8 cellular contexts compared by ENCODE assay signal in genomic region chr1:229440821-229441537, GRCh38. TPM values are rescaled to one million over a fixed set of nuclear protein-coding genes. Genes with fewer than 3 reads are reported as not detected.
DNase-seq lines count a peak whose midpoint lies in the region; ATAC-seq and TF ChIP-seq lines count a peak whose summit lies in the region.

No MANE protein-coding gene starts in this region.

- H3K4me2 ChIP-seq in Karpas-422 (ENCODE audit: low read depth, low read length, poor library complexity, severe bottlenecking) = no peak overlapping the region

- intact Hi-C loops in activated CD8-positive, alpha-beta T cell treated with anti-CD3 and anti-CD28 coated beads for 36 hours (cut with micrococcal nuclease) = loop anchor here (10.0 kb wide), 1 partner anchor 186 kb away; no protein-coding TSS in a partner anchor
- intact Hi-C loops in naive thymus-derived CD4-positive, alpha-beta T cell (cut with micrococcal nuclease) = loop anchor here in 1 of 2 donors (1.0 to 5.0 kb wide), 3 partner anchors 99 to 188 kb away; partner anchors contain the start of genes CCSAP and RAB4A
- intact Hi-C loops in sigmoid colon (cut with DNase I) = no loop called here

- H3K9ac ChIP-seq in Karpas-422 (ENCODE audit: low read length) = no peak overlapping the region

- no peaks in the 10 kb centered on the region for H3K79me2 ChIP-seq in Karpas-422 (ENCODE audit: low read length)

- H3K27me3 Mint-ChIP-seq in activated CD8-positive, alpha-beta T cell treated with anti-CD3 and anti-CD28 coated beads for 36 hours = peaks cover 10% of the 10 kb centered on the region
- peaks cover 0 to 27% (median 0%) of the 10 kb centered on the region in 5 donors for H3K27me3 Mint-ChIP-seq in naive thymus-derived CD4-positive, alpha-beta T cell

- no peak overlapping the region for H3K27ac ChIP-seq in naive thymus-derived CD4-positive, alpha-beta T cell (ENCODE audit: low read depth, low read length)
- no peak overlapping the region for H3K27ac ChIP-seq in sigmoid colon
- no peak overlapping the region for H3K27ac ChIP-seq in Karpas-422 (ENCODE audit: low read length)

- ATAC-seq in HG02870 (IDR thresholded peaks at IDR 0.05; ENCODE audit: unreplicated experiment) = peak; percentile 98
- peak; percentile 88 for ATAC-seq in activated CD8-positive, alpha-beta T cell treated with anti-CD3 and anti-CD28 coated beads for 36 hours
- no peak for ATAC-seq in naive thymus-derived CD4-positive, alpha-beta T cell

- peak overlapping the region; percentile 83 for H3K27ac Mint-ChIP-seq in activated CD8-positive, alpha-beta T cell treated with anti-CD3 and anti-CD28 coated beads for 36 hours
- H3K27ac Mint-ChIP-seq in naive thymus-derived CD4-positive, alpha-beta T cell = peak overlapping the region in 5 of 9 donors; percentile 8 to 71 (median 58)

- H3K9me2 ChIP-seq in Karpas-422 (replicated peaks; ENCODE audit: insufficient read depth, low read length) = no peaks in the 10 kb centered on the region

- H3K4me3 Mint-ChIP-seq in activated CD8-positive, alpha-beta T cell treated with anti-CD3 and anti-CD28 coated beads for 36 hours = no peak overlapping the region
- H3K4me3 Mint-ChIP-seq in naive thymus-derived CD4-positive, alpha-beta T cell = peak overlapping the region in 1 of 10 donors; percentile 48

- peak; percentile 5 for DNase-seq in activated CD4-positive, alpha-beta T cell treated with anti-CD3 and anti-CD28 coated beads for 48 hours
- no peak for DNase-seq in activated CD4-positive, alpha-beta T cell treated with anti-CD3 and anti-CD28 coated beads, Interleukin-2, amount 50 U/mL, for 1 hour
- DNase-seq in activated CD8-positive, alpha-beta T cell treated with anti-CD3 and anti-CD28 coated beads for 36 hours = peak; percentile 58
- no peak for DNase-seq in naive thymus-derived CD4-positive, alpha-beta T cell
- DNase-seq in sigmoid colon (no peak), Karpas-422 (no peak), NCI-H1092 (lab: John Stamatoyannopoulos, UW) (no peak)

- 80 to 84% methylated on average over 6 of the region's 6 CpGs for WGBS in sigmoid colon, 2 donors

- H3K4me1 Mint-ChIP-seq in activated CD8-positive, alpha-beta T cell treated with anti-CD3 and anti-CD28 coated beads for 36 hours (ENCODE audit: low read depth) = peaks cover 33% of the 10 kb centered on the region
- peaks cover 0 to 22% (median 0%) of the 10 kb centered on the region in 7 donors for H3K4me1 Mint-ChIP-seq in naive thymus-derived CD4-positive, alpha-beta T cell

- no peaks in the 10 kb centered on the region for H3K27me3 ChIP-seq in naive thymus-derived CD4-positive, alpha-beta T cell (ENCODE audit: control insufficient read depth in 2 of 2, insufficient read depth in 2 of 2, low read length in 2 of 2)
- H3K27me3 ChIP-seq in sigmoid colon = no peaks in the 10 kb centered on the region
- no peaks in the 10 kb centered on the region for H3K27me3 ChIP-seq in Karpas-422 (ENCODE audit: low read length)

- peaks cover 5% of the 10 kb centered on the region; the same call in 1 of the 2 replicates for H4K20me1 ChIP-seq in Karpas-422 (ENCODE audit: insufficient read depth, low read depth, low read length)

- TF ChIP-seq CTCF in activated CD8-positive, alpha-beta T cell treated with anti-CD3 and anti-CD28 coated beads for 36 hours (IDR thresholded peaks at IDR 0.05) = no peak
- no peak for TF ChIP-seq CTCF in sigmoid colon (IDR thresholded peaks at IDR 0.05)

- H3K4me1 ChIP-seq in naive thymus-derived CD4-positive, alpha-beta T cell (ENCODE audit: control insufficient read depth in 2 of 2, insufficient read depth in 2 of 2, low read length in 2 of 2) = no peaks in the 10 kb centered on the region
- H3K4me1 ChIP-seq in sigmoid colon (no peaks in the 10 kb centered on the region), Karpas-422 (ENCODE audit: low read length) (no peaks in the 10 kb centered on the region)

- TF ChIP-seq EP300 in sigmoid colon (IDR thresholded peaks at IDR 0.05) = no peak

- H3K36me3 ChIP-seq in naive thymus-derived CD4-positive, alpha-beta T cell (ENCODE audit: control insufficient read depth in 2 of 3, insufficient read depth in 3 of 3, low read length in 3 of 3) = peaks cover 0 to 35% (median 8%) of the 10 kb centered on the region in 3 experiments
- H3K36me3 ChIP-seq in sigmoid colon (peaks cover 0 to 58% (median 18%) of the 10 kb centered on the region in 4 donors), Karpas-422 (ENCODE audit: insufficient read depth, low read length) (peaks cover 13% of the 10 kb centered on the region; the same call in 1 of the 2 replicates)

- peaks cover 45% of the 10 kb centered on the region for H3K36me3 Mint-ChIP-seq in activated CD8-positive, alpha-beta T cell treated with anti-CD3 and anti-CD28 coated beads for 36 hours (ENCODE audit: low read depth)
- peaks cover 0 to 41% (median 23%) of the 10 kb centered on the region in 5 donors for H3K36me3 Mint-ChIP-seq in naive thymus-derived CD4-positive, alpha-beta T cell

- H3K9me3 ChIP-seq in naive thymus-derived CD4-positive, alpha-beta T cell (ENCODE audit: control insufficient read depth in 2 of 3, low read length in 3 of 3) = no peaks in the 10 kb centered on the region
- H3K9me3 ChIP-seq in sigmoid colon (no peaks in the 10 kb centered on the region), Karpas-422 (ENCODE audit: low read length) (no peaks in the 10 kb centered on the region)

- no peak overlapping the region for H2AFZ ChIP-seq in Karpas-422 (ENCODE audit: low read length)

- no peak for TF ChIP-seq POLR2A in sigmoid colon (IDR thresholded peaks at IDR 0.05)

- H3K9me3 Mint-ChIP-seq in activated CD8-positive, alpha-beta T cell treated with anti-CD3 and anti-CD28 coated beads for 36 hours = no peaks in the 10 kb centered on the region
- H3K9me3 Mint-ChIP-seq in naive thymus-derived CD4-positive, alpha-beta T cell = no peaks in the 10 kb centered on the region

- no peak overlapping the region for H3K4me3 ChIP-seq in naive thymus-derived CD4-positive, alpha-beta T cell (ENCODE audit: low read length)
- H3K4me3 ChIP-seq in sigmoid colon (no peak overlapping the region), Karpas-422 (ENCODE audit: low read length) (no peak overlapping the region)

- POLR2A ChIA-PET in activated CD8-positive, alpha-beta T cell treated with anti-CD3 and anti-CD28 coated beads for 36 hours (lab: Charles Lee) = interaction anchor here (0.7 to 2.0 kb wide), 7 partner anchors 10 to 642 kb away, joined by 3 to 8 read pairs (median 4); partner anchors contain the start of genes CCSAP and NUP133
- POLR2A ChIA-PET in naive thymus-derived CD4-positive, alpha-beta T cell (lab: Charles Lee) = interaction anchor here (0.8 kb wide), 1 partner anchor 95 kb away, joined by 3 read pairs; no protein-coding TSS in a partner anchor

- CTCF ChIA-PET in activated CD8-positive, alpha-beta T cell treated with anti-CD3 and anti-CD28 coated beads for 36 hours (lab: Charles Lee) = interaction anchor here (0.8 to 2.1 kb wide), 11 partner anchors 10 to 220 kb away, joined by 3 to 8 read pairs (median 3); no protein-coding TSS in a partner anchor
- CTCF ChIA-PET in naive thymus-derived CD4-positive, alpha-beta T cell (lab: Charles Lee) = interaction anchor here (0.7 kb wide), 1 partner anchor 775 kb away, joined by 3 read pairs; no protein-coding TSS in a partner anchor

RNA-seq across cellular contexts. Expression of gene ACTA1, which starts 7.1 kb away (rescaled TPM):
- not detected for total RNA-seq in activated CD8-positive, alpha-beta T cell treated with anti-CD3 and anti-CD28 coated beads for 36 hours
- not detected for total RNA-seq in naive thymus-derived CD4-positive, alpha-beta T cell
- polyA plus RNA-seq in naive thymus-derived CD4-positive, alpha-beta T cell = not detected
- total RNA-seq in sigmoid colon = under 1 TPM in 1 of 4 donors, not detected in 3; 0.36 TPM
- 10 to 100 TPM in 1 of 3 donors, 1 to 10 TPM in 2; 1.1 to 36.0 (median 4.6) TPM for polyA plus RNA-seq in sigmoid colon
- not detected in 2 replicates for total RNA-seq in Karpas-422 (2014; rRNA removed; shearing (Covaris generic); ENCODE audit: low replicate concordance)

Comparison
In these comparisons a context has a peak if more than half of its experiments do, and no peak if none do; other contexts are left out.
1. DNase-seq: peak in activated CD4-positive, alpha-beta T cell treated with anti-CD3 and anti-CD28 coated beads for 48 hours (single experiment) and activated CD8-positive, alpha-beta T cell treated with anti-CD3 and anti-CD28 coated beads for 36 hours (single experiment); none in activated CD4-positive, alpha-beta T cell treated with anti-CD3 and anti-CD28 coated beads, Interleukin-2, amount 50 U/mL, for 1 hour (single experiment), naive thymus-derived CD4-positive, alpha-beta T cell (0 of 9), sigmoid colon (single experiment), Karpas-422 (single experiment) and NCI-H1092 (single experiment).